In genomic region chr6:158642805-158643489, GRCh38 we compare ENCODE assay signal across 8 cellular contexts.
A peak's percentile ranks its signal among the peaks of the same experiment; 100 is the strongest.
DNase-seq lines count a peak whose midpoint lies in the region; ATAC-seq and TF ChIP-seq lines count a peak whose summit lies in the region.

No MANE protein-coding gene starts in this region.

- ATAC-seq in stimulated activated naive B cell treated with anti-CD40 and anti-IgM and Interleukin-4, amounts not matched to agents 10 μg/mL and 1 μg/mL and 100 μg/mL, for 72 hours (replicated peaks), result no peak
- ATAC-seq in HG02970 (IDR thresholded peaks at IDR 0.05; ENCODE audit: low FRiP score, unreplicated experiment), result no peak

- peak overlapping the region; percentile 93 to 95 for H3K4me3 Mint-ChIP-seq in stimulated activated naive B cell treated with anti-CD40 and anti-IgM and Interleukin-4, amounts not matched to agents 10 μg/mL and 1 μg/mL and 100 μg/mL, for 72 hours

- peaks cover 30 to 50% of the 10 kb centered on the region in 2 donors for H3K4me1 Mint-ChIP-seq in stimulated activated naive B cell treated with anti-CD40 and anti-IgM and Interleukin-4, amounts not matched to agents 10 μg/mL and 1 μg/mL and 100 μg/mL, for 72 hours

- peaks cover 11 to 25% of the 10 kb centered on the region in 2 donors for H3K36me3 Mint-ChIP-seq in stimulated activated naive B cell treated with anti-CD40 and anti-IgM and Interleukin-4, amounts not matched to agents 10 μg/mL and 1 μg/mL and 100 μg/mL, for 72 hours

- H3K27ac ChIP-seq in VCaP, result peak overlapping the region; percentile 91; the same call in 1 of the 2 replicates

- peak overlapping the region; percentile 78 for H3K27ac Mint-ChIP-seq in stimulated activated naive B cell treated with anti-CD40 and anti-IgM and Interleukin-4, amounts not matched to agents 10 μg/mL and 1 μg/mL and 100 μg/mL, for 72 hours

- DNase-seq in DMS 273 (lab: John Stamatoyannopoulos, UW; ENCODE audit: unreplicated experiment) (peak; percentile 21), DMS 273 treated with DMSO at 0.1 percent for 48 hours (lab: John Stamatoyannopoulos, UW) (no peak), glomerular visceral epithelial cell (ENCODE audit: extremely low spot score) (peak; percentile 36), GM13977 (ENCODE audit: low spot score) (no peak), NCI-H524 (lab: John Stamatoyannopoulos, UW) (no peak)
- no peak for DNase-seq in stimulated activated naive B cell treated with anti-CD40 and anti-IgM and Interleukin-4, amounts not matched to agents 10 μg/mL and 1 μg/mL and 100 μg/mL, for 72 hours

- H3K27me3 Mint-ChIP-seq in stimulated activated naive B cell treated with anti-CD40 and anti-IgM and Interleukin-4, amounts not matched to agents 10 μg/mL and 1 μg/mL and 100 μg/mL, for 72 hours, result no peaks in the 10 kb centered on the region

- in situ Hi-C loops in GM13977 (cut with MboI; ENCODE audit: low pct_unique_long_range_greater_than_20kb, low sequenced_read_pairs, unreplicated experiment), result no loop called here

- no peak for TF ChIP-seq CTCF in VCaP (conservative IDR thresholded peaks at IDR 0.05)
- no peak for TF ChIP-seq CTCF in GM13977 (IDR thresholded peaks at IDR 0.05; ENCODE audit: extremely low read depth, insufficient read depth, missing control alignments)

- no peaks in the 10 kb centered on the region for H3K9me3 Mint-ChIP-seq in stimulated activated naive B cell treated with anti-CD40 and anti-IgM and Interleukin-4, amounts not matched to agents 10 μg/mL and 1 μg/mL and 100 μg/mL, for 72 hours

Comparison
In these comparisons a context has a peak if more than half of its experiments do, and no peak if none do; other contexts are left out.
1. DNase-seq: peak in DMS 273 (single experiment) and glomerular visceral epithelial cell (single experiment); none in DMS 273 treated with DMSO at 0.1 percent for 48 hours (single experiment), stimulated activated naive B cell treated with anti-CD40 and anti-IgM and Interleukin-4, amounts not matched to agents 10 μg/mL and 1 μg/mL and 100 μg/mL, for 72 hours (single experiment), GM13977 (single experiment) and NCI-H524 (0 of 2).